ENCODE assay signal across 11 cellular contexts in the genomic region with DNA sequence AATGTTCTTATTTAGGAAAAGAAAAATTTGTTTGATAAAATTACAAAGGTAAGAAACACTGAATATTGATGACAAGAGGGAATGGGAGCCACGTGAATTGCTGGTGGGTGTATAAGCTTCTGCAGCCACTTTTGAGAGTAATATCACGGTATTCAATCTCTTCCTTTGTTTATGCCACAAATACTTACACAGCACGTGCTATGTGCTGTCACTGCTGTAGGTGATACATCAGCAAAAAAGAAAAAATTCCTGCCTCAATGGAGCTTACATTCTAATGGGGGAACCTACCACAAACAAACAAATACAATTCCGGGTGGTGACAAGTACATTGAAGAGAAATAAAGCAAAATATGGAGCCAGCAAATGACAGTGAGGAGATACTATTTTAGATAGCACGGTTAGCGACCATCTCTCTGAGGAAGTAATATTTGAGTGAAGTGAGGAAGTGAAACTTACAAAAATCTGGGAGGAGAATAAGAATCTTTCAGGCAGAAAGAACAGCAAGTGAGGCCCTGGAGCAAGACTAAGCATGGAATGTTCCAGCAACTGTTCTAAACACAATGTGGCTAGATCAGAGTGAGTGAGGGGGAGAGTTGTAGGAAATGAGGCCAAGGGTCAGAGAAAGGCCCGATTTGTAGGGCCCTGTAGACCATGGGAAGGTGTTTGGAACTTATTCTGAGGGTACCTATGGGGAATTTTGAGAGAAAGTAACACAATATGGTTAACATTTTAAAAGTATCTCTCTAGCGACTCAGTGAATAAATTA. TPM values are rescaled to one million over a fixed set of nuclear protein-coding genes. Genes with fewer than 3 reads are reported as not detected.
A peak's percentile ranks its signal among the peaks of the same experiment; 100 is the strongest.
DNase-seq lines count a peak whose midpoint lies in the region; ATAC-seq and TF ChIP-seq lines count a peak whose summit lies in the region.
"Had no signal": no experiment of that assay in that cellular context is flagged by ENCODE, and none has a peak within 500 bp of the region (broad histone marks: within the 10 kb centered on the region; RNA-seq: fewer than 3 reads in every experiment).

No MANE protein-coding gene starts in this region.

- H3K4me3 ChIP-seq in upper lobe of right lung = no peak overlapping the region
- H3K4me3 ChIP-seq: A549 had no signal

- peak overlapping the region; percentile 61 for H3K27ac Mint-ChIP-seq in activated CD8-positive, alpha-beta memory T cell treated with anti-CD3 and anti-CD28 coated beads, Interleukin-2, amount 10 ng/mL, durations not matched to agents 7 days and 5 days

- peaks cover 27% of the 10 kb centered on the region for H3K27me3 Mint-ChIP-seq in activated CD8-positive, alpha-beta memory T cell treated with anti-CD3 and anti-CD28 coated beads, Interleukin-2, amount 10 ng/mL, durations not matched to agents 7 days and 5 days

- H3K4me3 Mint-ChIP-seq in activated CD8-positive, alpha-beta memory T cell treated with anti-CD3 and anti-CD28 coated beads, Interleukin-2, amount 10 ng/mL, durations not matched to agents 7 days and 5 days = no peak overlapping the region

- no peaks in the 10 kb centered on the region for H3K36me3 ChIP-seq in upper lobe of right lung

- peaks cover 1% of the 10 kb centered on the region for H3K36me3 Mint-ChIP-seq in activated CD8-positive, alpha-beta memory T cell treated with anti-CD3 and anti-CD28 coated beads, Interleukin-2, amount 10 ng/mL, durations not matched to agents 7 days and 5 days

- TF ChIP-seq CTCF in upper lobe of right lung (IDR thresholded peaks at IDR 0.05) = no peak

- no peak for ATAC-seq in activated CD8-positive, alpha-beta memory T cell treated with anti-CD3 and anti-CD28 coated beads, Interleukin-2, amount 10 ng/mL, durations not matched to agents 7 days and 5 days
- ATAC-seq in HG02852 (IDR thresholded peaks at IDR 0.05; ENCODE audit: unreplicated experiment) = peak; percentile 47
- ATAC-seq in upper lobe of right lung = peak; percentile 34
- ATAC-seq: A549 had no signal

- no peaks in the 10 kb centered on the region for H3K9me3 Mint-ChIP-seq in activated CD8-positive, alpha-beta memory T cell treated with anti-CD3 and anti-CD28 coated beads, Interleukin-2, amount 10 ng/mL, durations not matched to agents 7 days and 5 days (ENCODE audit: low read depth)

- CTCF ChIA-PET in activated CD8-positive, alpha-beta memory T cell treated with anti-CD3 and anti-CD28 coated beads, Interleukin-2, amount 10 ng/mL, durations not matched to agents 7 days and 5 days (lab: Charles Lee) = no interaction called here

- intact Hi-C loops in upper lobe of right lung (cut with DNase I) = no loop called here

- H3K9me3 ChIP-seq in upper lobe of right lung = no peaks in the 10 kb centered on the region
- H3K9me3 ChIP-seq: A549 had no signal

- H3K27ac ChIP-seq in upper lobe of right lung = no peak overlapping the region
- H3K27ac ChIP-seq: A549 had no signal

- no peaks in the 10 kb centered on the region for H3K4me1 ChIP-seq in upper lobe of right lung

- H3K4me1 Mint-ChIP-seq in activated CD8-positive, alpha-beta memory T cell treated with anti-CD3 and anti-CD28 coated beads, Interleukin-2, amount 10 ng/mL, durations not matched to agents 7 days and 5 days = peaks cover 21% of the 10 kb centered on the region

- no peak for DNase-seq in activated CD8-positive, alpha-beta memory T cell treated with anti-CD3 and anti-CD28 coated beads, Interleukin-2, amount 10 ng/mL, durations not matched to agents 7 days and 5 days
- no peak for DNase-seq in activated CD8-positive, alpha-beta memory T cell treated with anti-CD3 and anti-CD28 coated beads, Interleukin-2, amount 50 U/mL, for 4 hours
- peak; percentile 84 for DNase-seq in NOMO-1 treated with DMSO at 0.1 percent for 48 hours (lab: John Stamatoyannopoulos, UW; ENCODE audit: unreplicated experiment)
- no peak for DNase-seq in upper lobe of right lung
- DNase-seq in NCI-H446 (lab: John Stamatoyannopoulos, UW) = no peak
- no peak for DNase-seq in DMS 273 (lab: John Stamatoyannopoulos, UW; ENCODE audit: unreplicated experiment)
- no peak for DNase-seq in activated CD4-positive, alpha-beta T cell treated with anti-CD3 and anti-CD28 coated beads for 48 hours
- DNase-seq: glutamatergic neuron, NCI-H82 had no signal

- H3K27me3 ChIP-seq in upper lobe of right lung = no peaks in the 10 kb centered on the region

RNA-seq across cellular contexts. Expression of gene FCRLB, which starts 2.6 kb away (rescaled TPM):
- total RNA-seq in activated CD8-positive, alpha-beta memory T cell treated with anti-CD3 and anti-CD28 coated beads, Interleukin-2, amount 10 ng/mL, durations not matched to agents 7 days and 5 days = 1 to 10 TPM in 1 of 2 experiments, under 1 TPM in 1; 0.63 to 1.1 TPM
- 2.0 TPM for total RNA-seq in upper lobe of right lung

RNA-seq across cellular contexts. Expression of gene FCRLA, which starts 11.7 kb away (rescaled TPM):
- not detected for total RNA-seq in activated CD8-positive, alpha-beta memory T cell treated with anti-CD3 and anti-CD28 coated beads, Interleukin-2, amount 10 ng/mL, durations not matched to agents 7 days and 5 days
- total RNA-seq in upper lobe of right lung = 0.32 TPM

RNA-seq across cellular contexts. Expression of gene DUSP12, which starts 30.8 kb away (rescaled TPM):
- total RNA-seq in activated CD8-positive, alpha-beta memory T cell treated with anti-CD3 and anti-CD28 coated beads, Interleukin-2, amount 10 ng/mL, durations not matched to agents 7 days and 5 days = 10 to 100 TPM; 27.2 to 34.5 TPM
- total RNA-seq in upper lobe of right lung = 19.3 TPM

RNA-seq across cellular contexts. Expression of gene ATF6, which starts 47.4 kb away (rescaled TPM):
- total RNA-seq in activated CD8-positive, alpha-beta memory T cell treated with anti-CD3 and anti-CD28 coated beads, Interleukin-2, amount 10 ng/mL, durations not matched to agents 7 days and 5 days = 10 to 100 TPM; 16.8 to 21.3 TPM
- total RNA-seq in upper lobe of right lung = 32.0 TPM

RNA-seq across cellular contexts. Expression of gene FCGR2B, which starts 55.8 kb away (rescaled TPM):
- under 1 TPM in 1 of 2 experiments, not detected in 1; 0.20 TPM for total RNA-seq in activated CD8-positive, alpha-beta memory T cell treated with anti-CD3 and anti-CD28 coated beads, Interleukin-2, amount 10 ng/mL, durations not matched to agents 7 days and 5 days
- total RNA-seq in upper lobe of right lung = 30.7 TPM
